ENCODE assay signal across 26 cellular contexts in the genomic region with DNA sequence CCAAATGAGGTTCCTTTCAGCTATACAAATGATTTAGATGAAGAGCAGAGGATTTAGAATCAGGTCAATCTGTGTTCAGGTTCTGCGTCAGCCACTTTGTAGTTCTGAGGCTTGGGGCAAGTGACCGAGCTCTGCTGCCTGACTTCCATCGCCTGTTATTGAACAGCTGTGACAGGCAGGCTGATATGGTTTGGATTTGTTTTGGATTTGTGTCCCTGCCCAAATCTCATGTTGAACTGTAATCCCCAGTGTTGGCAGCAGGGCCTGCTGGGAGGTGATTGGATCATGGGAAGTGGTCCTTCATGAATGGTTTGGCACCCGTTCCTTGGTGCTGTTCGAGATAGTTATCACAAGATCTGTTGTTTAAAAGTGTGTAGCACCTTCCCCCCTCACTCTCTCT. TPM values are rescaled to one million over a fixed set of nuclear protein-coding genes. Genes with fewer than 3 reads are reported as not detected.
DNase-seq lines count a peak whose midpoint lies in the region; ATAC-seq and TF ChIP-seq lines count a peak whose summit lies in the region.
"Had no signal": no experiment of that assay in that cellular context is flagged by ENCODE, and none has a peak within 500 bp of the region (broad histone marks: within the 10 kb centered on the region; RNA-seq: fewer than 3 reads in every experiment).

No MANE protein-coding gene starts in this region.

- no peak for DNase-seq in T-helper 2 cell treated with Interferon-gamma antibody and Interleukin-4, amounts not matched to agents 5 μg/mL and 100 μg/mL, for 36 hours (ENCODE audit: low spot score)
- DNase-seq in T-helper 2 cell (no peak), Right ventricle myocardium superior (no peak), right atrium auricular region (ENCODE audit: low spot score) (no peak), NCI-H1105 treated with DMSO at 0.1 percent for 48 hours (lab: John Stamatoyannopoulos, UW) (no peak), occipital lobe (lab: John Stamatoyannopoulos, UW) (no peak)
- no peak for DNase-seq in activated CD8-positive, alpha-beta T cell treated with anti-CD3 and anti-CD28 coated beads for 36 hours
- DNase-seq: activated CD4-positive, CD25-positive, alpha-beta regulatory T cell treated with anti-CD3 and anti-CD28 coated beads, Interleukin-2, amount 50 U/mL, for 72 hours; effector memory CD8-positive, alpha-beta T cell; IMR-90; mesenchymal stem cell; NCI-H1694 treated with DMSO at 0.1 percent for 48 hours; NCI-H446 treated with DMSO at 0.1 percent for 48 hours; OCI-M1; pancreas had no signal

- H3K9ac ChIP-seq in stomach smooth muscle (ENCODE audit: low read length in 2 of 2) = no peak overlapping the region

- POLR2A ChIA-PET in activated CD8-positive, alpha-beta T cell treated with anti-CD3 and anti-CD28 coated beads for 36 hours (lab: Charles Lee) = interaction anchor here (1.0 to 1.6 kb wide), 2 partner anchors 11 to 18 kb away, joined by 4 to 8 read pairs; partner anchors contain the start of gene TYMS

- H3K4me1 ChIP-seq in right atrium auricular region = no peaks in the 10 kb centered on the region
- peaks cover 42% of the 10 kb centered on the region for H3K4me1 ChIP-seq in stomach smooth muscle (ENCODE audit: control insufficient read depth, insufficient read depth, low read length)
- H3K4me1 ChIP-seq: pancreas had no signal

- no peaks in the 10 kb centered on the region for H3K27me3 Mint-ChIP-seq in T-helper 2 cell treated with Interferon-gamma antibody and Interleukin-4, amounts not matched to agents 5 μg/mL and 100 μg/mL, for 36 hours (ENCODE audit: low read depth)
- no peaks in the 10 kb centered on the region for H3K27me3 Mint-ChIP-seq in activated CD8-positive, alpha-beta T cell treated with anti-CD3 and anti-CD28 coated beads for 36 hours
- H3K27me3 Mint-ChIP-seq: effector memory CD8-positive, alpha-beta T cell; stimulated activated memory B cell treated with anti-CD40 and anti-IgM and Interleukin-4, amounts not matched to agents 10 μg/mL and 1 μg/mL and 100 μg/mL, for 72 hours had no signal

- peaks cover 22% of the 10 kb centered on the region for H3K36me3 ChIP-seq in right atrium auricular region
- H3K36me3 ChIP-seq in stomach smooth muscle (ENCODE audit: control insufficient read depth in 2 of 2, insufficient read depth in 2 of 2, low read length in 2 of 2) = peaks cover 8 to 19% of the 10 kb centered on the region in 2 donors

- CTCF ChIA-PET in activated CD8-positive, alpha-beta T cell treated with anti-CD3 and anti-CD28 coated beads for 36 hours (lab: Charles Lee) = no interaction called here

- TF ChIP-seq CTCF in right atrium auricular region (IDR thresholded peaks at IDR 0.05) = no peak
- TF ChIP-seq CTCF in activated CD8-positive, alpha-beta T cell treated with anti-CD3 and anti-CD28 coated beads for 36 hours (IDR thresholded peaks at IDR 0.05) = no peak

- intact Hi-C loops in Right ventricle myocardium superior (cut with DNase I) = no loop called here
- intact Hi-C loops in activated CD8-positive, alpha-beta T cell treated with anti-CD3 and anti-CD28 coated beads for 36 hours (cut with micrococcal nuclease) = no loop called here

- H3K27ac ChIP-seq in right atrium auricular region = no peak overlapping the region
- H3K27ac ChIP-seq in stomach smooth muscle (ENCODE audit: low read length) = peak overlapping the region; percentile 31
- H3K27ac ChIP-seq: cardiac muscle cell, coronary artery, pancreas, SK-N-MC, skin epidermis had no signal

- H3K9me3 ChIP-seq in right atrium auricular region (no peaks in the 10 kb centered on the region), stomach smooth muscle (ENCODE audit: control insufficient read depth in 2 of 2, low read length in 2 of 2) (no peaks in the 10 kb centered on the region)
- H3K9me3 ChIP-seq: pancreas had no signal

- H3K36me3 Mint-ChIP-seq in T-helper 2 cell treated with Interferon-gamma antibody and Interleukin-4, amounts not matched to agents 5 μg/mL and 100 μg/mL, for 36 hours (ENCODE audit: low read depth) = peaks cover 62% of the 10 kb centered on the region
- peaks cover 73% of the 10 kb centered on the region for H3K36me3 Mint-ChIP-seq in activated CD8-positive, alpha-beta T cell treated with anti-CD3 and anti-CD28 coated beads for 36 hours (ENCODE audit: low read depth)

- no peak overlapping the region for H3K4me3 ChIP-seq in right atrium auricular region
- H3K4me3 ChIP-seq in stomach smooth muscle (ENCODE audit: low read length in 2 of 2) = no peak overlapping the region
- H3K4me3 ChIP-seq: cardiac muscle cell, coronary artery, GM23338, pancreas, SK-N-MC, skin epidermis had no signal

- no peak overlapping the region for H3K4me3 Mint-ChIP-seq in T-helper 2 cell treated with Interferon-gamma antibody and Interleukin-4, amounts not matched to agents 5 μg/mL and 100 μg/mL, for 36 hours
- H3K4me3 Mint-ChIP-seq in activated CD8-positive, alpha-beta T cell treated with anti-CD3 and anti-CD28 coated beads for 36 hours = no peak overlapping the region
- H3K4me3 Mint-ChIP-seq: activated T-helper 1 cell treated with anti-CD3 and anti-CD28 coated beads, Interleukin-12 subunit alpha, Interleukin-12 subunit beta, Interleukin-2, Interleukin-4 antibody, amounts not matched to agents 30 ng/mL and 10 ng/mL and 1 ng/mL, durations not matched to agents 14 hours and 24 hours and 36 hours; CD14-positive monocyte; effector memory CD8-positive, alpha-beta T cell; GM23338; neural crest cell; stimulated activated memory B cell treated with anti-CD40 and anti-IgM and Interleukin-4, amounts not matched to agents 10 μg/mL and 1 μg/mL and 100 μg/mL, for 72 hours had no signal

- H3K4me1 Mint-ChIP-seq in T-helper 2 cell treated with Interferon-gamma antibody and Interleukin-4, amounts not matched to agents 5 μg/mL and 100 μg/mL, for 36 hours (ENCODE audit: low read depth) = peaks cover 14% of the 10 kb centered on the region
- H3K4me1 Mint-ChIP-seq in activated CD8-positive, alpha-beta T cell treated with anti-CD3 and anti-CD28 coated beads for 36 hours (ENCODE audit: low read depth) = no peaks in the 10 kb centered on the region
- H3K4me1 Mint-ChIP-seq: CD14-positive monocyte; neural crest cell; stimulated activated memory B cell treated with anti-CD40 and anti-IgM and Interleukin-4, amounts not matched to agents 10 μg/mL and 1 μg/mL and 100 μg/mL, for 72 hours had no signal

- H3K27me3 ChIP-seq in right atrium auricular region = no peaks in the 10 kb centered on the region
- H3K27me3 ChIP-seq in stomach smooth muscle (ENCODE audit: control insufficient read depth in 1 of 2, insufficient read depth in 2 of 2, low read length in 2 of 2) = no peaks in the 10 kb centered on the region
- H3K27me3 ChIP-seq: cardiac muscle cell, pancreas had no signal

- ATAC-seq in Right ventricle myocardium superior (ENCODE audit: poor library complexity) = peak; percentile 66
- ATAC-seq in activated CD8-positive, alpha-beta T cell treated with anti-CD3 and anti-CD28 coated beads for 36 hours = no peak
- ATAC-seq: effector memory CD8-positive, alpha-beta T cell; GM23338; left lobe of liver; pancreas; stimulated activated memory B cell treated with anti-CD40 and anti-IgM and Interleukin-4, amounts not matched to agents 10 μg/mL and 1 μg/mL and 100 μg/mL, for 72 hours had no signal

- peak overlapping the region; percentile 38 for H3K27ac Mint-ChIP-seq in T-helper 2 cell treated with Interferon-gamma antibody and Interleukin-4, amounts not matched to agents 5 μg/mL and 100 μg/mL, for 36 hours
- peak overlapping the region; percentile 61 for H3K27ac Mint-ChIP-seq in activated CD8-positive, alpha-beta T cell treated with anti-CD3 and anti-CD28 coated beads for 36 hours
- H3K27ac Mint-ChIP-seq: GM23338; stimulated activated memory B cell treated with anti-CD40 and anti-IgM and Interleukin-4, amounts not matched to agents 10 μg/mL and 1 μg/mL and 100 μg/mL, for 72 hours had no signal

- no peaks in the 10 kb centered on the region for H3K9me3 Mint-ChIP-seq in T-helper 2 cell treated with Interferon-gamma antibody and Interleukin-4, amounts not matched to agents 5 μg/mL and 100 μg/mL, for 36 hours
- no peaks in the 10 kb centered on the region for H3K9me3 Mint-ChIP-seq in activated CD8-positive, alpha-beta T cell treated with anti-CD3 and anti-CD28 coated beads for 36 hours
- H3K9me3 Mint-ChIP-seq: activated T-helper 1 cell treated with anti-CD3 and anti-CD28 coated beads, Interleukin-12 subunit alpha, Interleukin-12 subunit beta, Interleukin-2, Interleukin-4 antibody, amounts not matched to agents 30 ng/mL and 10 ng/mL and 1 ng/mL, durations not matched to agents 14 hours and 24 hours and 36 hours; CD14-positive monocyte; effector memory CD8-positive, alpha-beta T cell; GM23338; neural crest cell; stimulated activated memory B cell treated with anti-CD40 and anti-IgM and Interleukin-4, amounts not matched to agents 10 μg/mL and 1 μg/mL and 100 μg/mL, for 72 hours had no signal

RNA-seq across cellular contexts. Expression of gene TYMS, which starts 18.6 kb away (rescaled TPM):
- 2.7 TPM for total RNA-seq in Right ventricle myocardium superior
- under 1 TPM; 0.86 to 0.89 TPM for total RNA-seq in right atrium auricular region
- 100 to 1,000 TPM; 324 to 329 TPM for total RNA-seq in activated CD8-positive, alpha-beta T cell treated with anti-CD3 and anti-CD28 coated beads for 36 hours
- total RNA-seq in occipital lobe = 2.0 TPM

RNA-seq across cellular contexts. Expression of gene ENOSF1, which starts 36.4 kb away (rescaled TPM):
- total RNA-seq in Right ventricle myocardium superior (20.9 TPM), right atrium auricular region (10 to 100 TPM; 13.7 to 24.4 TPM), occipital lobe (2.7 TPM)
- 100 to 1,000 TPM; 113 to 114 TPM for total RNA-seq in activated CD8-positive, alpha-beta T cell treated with anti-CD3 and anti-CD28 coated beads for 36 hours

Comparison
In these comparisons a context has a peak if more than half of its experiments do, and no peak if none do; other contexts are left out.
1. RNA of gene TYMS, which starts 18.6 kb away (total RNA-seq): 324 to 329 TPM in activated CD8-positive, alpha-beta T cell treated with anti-CD3 and anti-CD28 coated beads for 36 hours; 2.7 TPM in Right ventricle myocardium superior (single experiment), 2.0 TPM in occipital lobe (single experiment) and 0.86 to 0.89 TPM in right atrium auricular region; every median in the first group is over 10 times any median in the second.